8 cellular contexts compared by ENCODE assay signal in genomic region chr17:47188266-47188665, GRCh38. TPM values are rescaled to one million over a fixed set of nuclear protein-coding genes. Genes with fewer than 3 reads are reported as not detected.
DNase-seq lines count a peak whose midpoint lies in the region; ATAC-seq, FAIRE-seq and TF ChIP-seq lines count a peak whose summit lies in the region.

No MANE protein-coding gene starts in this region.

- no peaks in the 10 kb centered on the region; the same call in 1 of the 2 replicates for H3K36me3 ChIP-seq in ACC112 (ENCODE audit: insufficient read depth, low read length)
- peaks cover 22% of the 10 kb centered on the region for H3K36me3 ChIP-seq in SK-N-MC (ENCODE audit: insufficient read depth, low read length)
- peaks cover 9% of the 10 kb centered on the region for H3K36me3 ChIP-seq in endodermal cell (ENCODE audit: control insufficient read depth, insufficient read depth, low read length)

- H3K9me3 Mint-ChIP-seq in endodermal cell, result no peaks in the 10 kb centered on the region

- ATAC-seq in HG03521 (IDR thresholded peaks at IDR 0.05; ENCODE audit: unreplicated experiment), result no peak

- 17 to 20% methylated on average over 2 to 5 of the region's 6 CpGs for WGBS in endodermal cell (ENCODE audit: insufficient coverage in 1 of 2, insufficient read length in 1 of 2), 2 experiments

- H2AFZ ChIP-seq in ACC112 (ENCODE audit: low read length, unreplicated experiment), result peak overlapping the region; percentile 26

- H3K9me3 ChIP-seq in SK-N-MC (ENCODE audit: low read depth, low read length) (no peaks in the 10 kb centered on the region), endodermal cell (ENCODE audit: control insufficient read depth, low read length) (no peaks in the 10 kb centered on the region)

- DNase-seq in SK-N-MC (ENCODE audit: low read depth, low spot score), result no peak
- peak; percentile 51 for DNase-seq in endodermal cell
- DNase-seq in myocyte (ENCODE audit: low read depth), result peak; percentile 29
- no peak for DNase-seq in NK-92 (lab: John Stamatoyannopoulos, UW; ENCODE audit: unreplicated experiment)
- DNase-seq in GM12892 (ENCODE audit: insufficient read length), result no peak

- H3K36me3 Mint-ChIP-seq in endodermal cell (ENCODE audit: low read depth), result peaks cover 8% of the 10 kb centered on the region

- H3K4me3 ChIP-seq in ACC112 (ENCODE audit: low read depth, low read length) (peak overlapping the region; percentile 86), GM12875 (ENCODE audit: low read depth, low read length) (peak overlapping the region; percentile 92), SK-N-MC (peak overlapping the region; percentile 95), endodermal cell (ENCODE audit: low read length) (peak overlapping the region; percentile 90)

- H3K4me1 Mint-ChIP-seq in endodermal cell, result peaks cover 12% of the 10 kb centered on the region

- H3K27me3 Mint-ChIP-seq in endodermal cell (ENCODE audit: insufficient read depth), result no peaks in the 10 kb centered on the region

- peaks cover 58% of the 10 kb centered on the region for H3K79me2 ChIP-seq in ACC112 (ENCODE audit: control insufficient read depth, insufficient read depth, low read length, unreplicated experiment)

- H3K4me3 Mint-ChIP-seq in endodermal cell, result peak overlapping the region; percentile 97

- H3K27me3 ChIP-seq in ACC112 (ENCODE audit: insufficient read depth, low read length) (no peaks in the 10 kb centered on the region), endodermal cell (ENCODE audit: control insufficient read depth, insufficient read depth, low read length, poor library complexity, severe bottlenecking) (no peaks in the 10 kb centered on the region)

- H3K27ac Mint-ChIP-seq in endodermal cell, result peak overlapping the region; percentile 97

- FAIRE-seq in GM12892 (lab: Jason Lieb, UNC), result no peak

- TF ChIP-seq CTCF in GM12875 (IDR thresholded peaks at IDR 0.05; ENCODE audit: borderline replicate concordance, insufficient read depth, low read depth, low read length) (no peak), endodermal cell (conservative IDR thresholded peaks at IDR 0.05) (no peak)

- peak overlapping the region; percentile 91 for H3K27ac ChIP-seq in ACC112 (ENCODE audit: low read depth, low read length)
- H3K27ac ChIP-seq in SK-N-MC, result peak overlapping the region; percentile 87
- H3K27ac ChIP-seq in endodermal cell (ENCODE audit: low read depth, low read length), result peak overlapping the region; percentile 52

- H3K4me1 ChIP-seq in ACC112 (ENCODE audit: control insufficient read depth, insufficient read depth, low read length, unreplicated experiment), result peaks cover 21% of the 10 kb centered on the region
- H3K4me1 ChIP-seq in endodermal cell (ENCODE audit: control insufficient read depth, insufficient read depth, low read length), result no peaks in the 10 kb centered on the region

- no peak for TF ChIP-seq POLR2A in GM12892 (IDR thresholded peaks at IDR 0.05; ENCODE audit: low read depth, low read length)

- H3K9ac ChIP-seq in SK-N-MC (ENCODE audit: insufficient read length) (peak overlapping the region; percentile 99), endodermal cell (ENCODE audit: extremely low read depth, low read length, poor library complexity, severe bottlenecking) (peak overlapping the region; percentile 89)

RNA-seq across cellular contexts. Expression of gene CDC27, which starts 0.8 kb away (rescaled TPM):
- total RNA-seq in endodermal cell (100 to 1,000 TPM in 1 of 2 donors, 10 to 100 TPM in 1; 72.1 to 108 TPM), myocyte (89.3 and 93.2 TPM in 2 replicates)
- polyA plus RNA-seq in endodermal cell (2013, experiment 1 of 2), result 69.1 TPM
- polyA plus RNA-seq in endodermal cell (2013, experiment 2 of 2), result 73.7 TPM
- 49.5 TPM for polyA plus RNA-seq in myocyte (2012)
- 50.7 TPM for polyA plus RNA-seq in GM12892 (2012; ENCODE audit: missing spikeins)

RNA-seq across cellular contexts. Expression of gene MYL4, which starts 20.9 kb away (rescaled TPM):
- 10 to 100 TPM; 15.5 to 20.0 TPM for total RNA-seq in endodermal cell
- polyA plus RNA-seq in endodermal cell (2013, experiment 1 of 2), result 26.9 TPM
- polyA plus RNA-seq in endodermal cell (2013, experiment 2 of 2), result 27.9 TPM
- 1,048 and 1,135 TPM in 2 replicates for total RNA-seq in myocyte
- 1,386 TPM for polyA plus RNA-seq in myocyte (2012)
- 0.38 TPM for polyA plus RNA-seq in GM12892 (2012; ENCODE audit: missing spikeins)

Comparison
In these comparisons a context has a peak if more than half of its experiments do, and no peak if none do; other contexts are left out.
1. DNase-seq: peak in endodermal cell (single experiment) and myocyte (single experiment); none in SK-N-MC (single experiment), NK-92 (single experiment) and GM12892 (single experiment).
2. RNA of gene MYL4, which starts 20.9 kb away (total RNA-seq): 1,048 to 1,135 TPM in myocyte; 15.5 to 20.0 TPM in endodermal cell; every median in the first group is over 10 times any median in the second.
3. Peak in every context shown above with its lines, with median percentiles within 50 percentile points of each other: H3K27ac ChIP-seq and H3K4me3 ChIP-seq.